22 cellular contexts compared by ENCODE assay signal in genomic region chr14:61107896-61108295, GRCh38.
"Had no signal": no experiment of that assay in that cellular context is flagged by ENCODE, and none has a peak within 500 bp of the region (broad histone marks: within the 10 kb centered on the region; RNA-seq: fewer than 3 reads in every experiment).

No MANE protein-coding gene starts in this region.

- H3K36me3 ChIP-seq: left ventricle myocardium inferior, right atrium auricular region, suprapubic skin, tibial nerve had no signal

- DNase-seq: activated CD4-positive, alpha-beta T cell treated with anti-CD3 and anti-CD28 coated beads, Interleukin-2, amount 10 ng/mL, durations not matched to agents 7 days and 5 days; activated CD8-positive, alpha-beta T cell treated with anti-CD3 and anti-CD28 coated beads for 36 hours; activated gamma-delta T cell; activated naive CD4-positive, alpha-beta T cell treated with anti-CD3 and anti-CD28 coated beads, Interleukin-2, amount 50 U/mL, for 16 hours; activated naive CD8-positive, alpha-beta T cell treated with anti-CD3 and anti-CD28 coated beads, Interleukin-2, amount 50 U/mL, for 24 hours; effector CD4-positive, alpha-beta T cell; erythroblast; foreskin melanocyte; hypothalamus; natural killer cell; occipital lobe; stimulated activated CD4-positive, alpha-beta T cell treated with anti-CD3 and anti-CD28 coated beads, Interleukin-1b, Interleukin-23, amount 100 ng/mL, for 48 hours had no signal

- H3K27me3 ChIP-seq: body of pancreas, right atrium auricular region, tibial nerve had no signal

- H3K4me1 ChIP-seq: body of pancreas had no signal

- H3K4me1 Mint-ChIP-seq: natural killer cell had no signal

- H3K27ac ChIP-seq: body of pancreas, left ventricle myocardium inferior, suprapubic skin, tibial nerve had no signal

- H3K36me3 Mint-ChIP-seq: mesothelial cell of epicardium, natural killer cell had no signal

- H3K9me3 ChIP-seq: body of pancreas, left ventricle myocardium inferior, right atrium auricular region, suprapubic skin, tibial nerve had no signal

- H3K4me3 ChIP-seq: body of pancreas, left ventricle myocardium inferior, right atrium auricular region, suprapubic skin, tibial nerve had no signal

- H3K27ac Mint-ChIP-seq: activated CD4-positive, alpha-beta T cell treated with anti-CD3 and anti-CD28 coated beads, Interleukin-2, amount 10 ng/mL, durations not matched to agents 7 days and 5 days; activated CD8-positive, alpha-beta memory T cell treated with anti-CD3 and anti-CD28 coated beads, Interleukin-2, amount 10 ng/mL, durations not matched to agents 7 days and 5 days; activated CD8-positive, alpha-beta T cell treated with anti-CD3 and anti-CD28 coated beads for 36 hours; activated naive CD8-positive, alpha-beta T cell treated with anti-CD3 and anti-CD28 coated beads, Interleukin-2, amount 50 U/mL, for 24 hours; activated T-helper 1 cell treated with anti-CD3 and anti-CD28 coated beads, Interleukin-12 subunit alpha, Interleukin-12 subunit beta, Interleukin-2, Interleukin-4 antibody, amounts not matched to agents 30 ng/mL and 10 ng/mL and 1 ng/mL, durations not matched to agents 14 hours and 24 hours and 36 hours; mesothelial cell of epicardium; natural killer cell; stimulated activated naive CD8-positive, alpha-beta T cell treated with anti-CD3 and anti-CD28 coated beads, Interleukin-15, Interleukin-2, amounts not matched to agents 100 ng/mL and 50 ng/mL, for 24 hours had no signal

- H3K4me3 Mint-ChIP-seq: activated CD4-positive, alpha-beta T cell treated with anti-CD3 and anti-CD28 coated beads, Interleukin-2, amount 10 ng/mL, durations not matched to agents 7 days and 5 days; activated CD8-positive, alpha-beta memory T cell treated with anti-CD3 and anti-CD28 coated beads, Interleukin-2, amount 10 ng/mL, durations not matched to agents 7 days and 5 days; activated CD8-positive, alpha-beta T cell treated with anti-CD3 and anti-CD28 coated beads for 36 hours; activated naive CD8-positive, alpha-beta T cell treated with anti-CD3 and anti-CD28 coated beads, Interleukin-2, amount 50 U/mL, for 24 hours; activated T-helper 1 cell treated with anti-CD3 and anti-CD28 coated beads, Interleukin-12 subunit alpha, Interleukin-12 subunit beta, Interleukin-2, Interleukin-4 antibody, amounts not matched to agents 30 ng/mL and 10 ng/mL and 1 ng/mL, durations not matched to agents 14 hours and 24 hours and 36 hours; mesothelial cell of epicardium; natural killer cell; stimulated activated naive CD8-positive, alpha-beta T cell treated with anti-CD3 and anti-CD28 coated beads, Interleukin-15, Interleukin-2, amounts not matched to agents 100 ng/mL and 50 ng/mL, for 24 hours had no signal

- H3K9me3 Mint-ChIP-seq: activated CD8-positive, alpha-beta T cell treated with anti-CD3 and anti-CD28 coated beads for 36 hours; mesothelial cell of epicardium; natural killer cell had no signal

- ATAC-seq: activated CD4-positive, CD25-positive, alpha-beta regulatory T cell treated with anti-CD3 and anti-CD28 coated beads, Interleukin-2, amount 50 U/mL, for 24 hours; activated CD8-positive, alpha-beta memory T cell treated with anti-CD3 and anti-CD28 coated beads, Interleukin-2, amount 10 ng/mL, durations not matched to agents 7 days and 5 days; activated CD8-positive, alpha-beta T cell treated with anti-CD3 and anti-CD28 coated beads for 36 hours; activated naive CD8-positive, alpha-beta T cell treated with anti-CD3 and anti-CD28 coated beads, Interleukin-2, amount 50 U/mL, for 24 hours; body of pancreas; natural killer cell had no signal
